1 cellular context compared by ENCODE assay signal in the genomic region with DNA sequence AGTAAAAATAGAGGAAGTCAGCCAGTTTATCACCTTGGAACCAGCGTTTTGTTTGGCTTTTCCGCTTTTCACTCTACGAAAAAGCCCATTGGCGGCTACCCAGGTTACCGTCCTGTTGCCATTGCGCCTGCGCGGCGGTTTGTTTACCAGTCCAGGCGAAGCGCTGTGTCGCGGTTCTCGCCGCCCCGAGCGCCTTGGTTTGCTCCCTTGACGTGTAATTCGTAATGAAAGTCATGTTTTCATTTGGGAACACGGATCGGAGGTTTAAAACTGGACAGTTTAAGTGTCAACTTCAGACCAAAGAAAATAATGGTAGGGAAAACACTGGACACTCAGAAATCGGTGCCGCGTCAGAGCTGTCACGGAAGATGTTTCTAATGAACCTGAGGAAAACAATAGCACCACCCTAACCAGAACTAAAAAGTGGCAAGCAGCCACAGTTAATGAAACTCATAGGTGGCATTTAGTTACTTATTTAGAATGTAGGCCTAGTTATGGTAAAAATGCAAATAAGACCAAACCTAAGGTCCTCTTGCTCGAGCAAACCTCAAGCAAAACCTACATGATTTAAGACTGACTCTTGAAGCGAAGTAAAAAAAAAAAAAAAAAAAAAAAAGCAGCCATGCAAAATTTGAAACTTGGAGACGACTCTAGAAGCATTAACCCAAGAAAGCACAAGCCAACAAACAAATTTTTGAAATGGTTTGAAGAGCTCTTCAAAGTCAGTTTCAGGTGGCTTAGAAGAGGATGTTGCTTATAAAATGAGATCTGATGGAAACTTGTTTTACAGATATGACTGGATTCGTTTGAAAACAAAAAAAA.
TF ChIP-seq lines count a peak whose summit lies in the region.

No MANE protein-coding gene starts in this region.

TF ChIP-seq in HEK293, 187 proteins besides CTCF, POLR2A, EP300 and RAD21 (continued from another document):
- TF ChIP-seq, protein P1, sequence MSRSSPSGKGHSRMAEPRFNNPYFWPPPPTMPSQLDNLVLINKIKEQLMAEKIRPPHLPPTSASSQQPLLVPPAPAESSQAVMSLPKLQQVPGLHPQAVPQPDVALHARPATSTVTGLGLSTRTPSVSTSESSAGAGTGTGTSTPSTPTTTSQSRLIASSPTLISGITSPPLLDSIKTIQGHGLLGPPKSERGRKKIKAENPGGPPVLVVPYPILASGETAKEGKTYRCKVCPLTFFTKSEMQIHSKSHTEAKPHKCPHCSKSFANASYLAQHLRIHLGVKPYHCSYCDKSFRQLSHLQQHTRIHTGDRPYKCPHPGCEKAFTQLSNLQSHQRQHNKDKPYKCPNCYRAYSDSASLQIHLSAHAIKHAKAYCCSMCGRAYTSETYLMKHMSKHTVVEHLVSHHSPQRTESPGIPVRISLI (tag by site-specific recombination; IDR thresholded peaks at IDR 0.05): peak; percentile 92; the same call in 1 of the 2 replicates
- TF ChIP-seq ZNF214 (tag by site-specific recombination; IDR thresholded peaks at IDR 0.05; ENCODE audit: borderline replicate concordance): no peak
- TF ChIP-seq, protein P2, sequence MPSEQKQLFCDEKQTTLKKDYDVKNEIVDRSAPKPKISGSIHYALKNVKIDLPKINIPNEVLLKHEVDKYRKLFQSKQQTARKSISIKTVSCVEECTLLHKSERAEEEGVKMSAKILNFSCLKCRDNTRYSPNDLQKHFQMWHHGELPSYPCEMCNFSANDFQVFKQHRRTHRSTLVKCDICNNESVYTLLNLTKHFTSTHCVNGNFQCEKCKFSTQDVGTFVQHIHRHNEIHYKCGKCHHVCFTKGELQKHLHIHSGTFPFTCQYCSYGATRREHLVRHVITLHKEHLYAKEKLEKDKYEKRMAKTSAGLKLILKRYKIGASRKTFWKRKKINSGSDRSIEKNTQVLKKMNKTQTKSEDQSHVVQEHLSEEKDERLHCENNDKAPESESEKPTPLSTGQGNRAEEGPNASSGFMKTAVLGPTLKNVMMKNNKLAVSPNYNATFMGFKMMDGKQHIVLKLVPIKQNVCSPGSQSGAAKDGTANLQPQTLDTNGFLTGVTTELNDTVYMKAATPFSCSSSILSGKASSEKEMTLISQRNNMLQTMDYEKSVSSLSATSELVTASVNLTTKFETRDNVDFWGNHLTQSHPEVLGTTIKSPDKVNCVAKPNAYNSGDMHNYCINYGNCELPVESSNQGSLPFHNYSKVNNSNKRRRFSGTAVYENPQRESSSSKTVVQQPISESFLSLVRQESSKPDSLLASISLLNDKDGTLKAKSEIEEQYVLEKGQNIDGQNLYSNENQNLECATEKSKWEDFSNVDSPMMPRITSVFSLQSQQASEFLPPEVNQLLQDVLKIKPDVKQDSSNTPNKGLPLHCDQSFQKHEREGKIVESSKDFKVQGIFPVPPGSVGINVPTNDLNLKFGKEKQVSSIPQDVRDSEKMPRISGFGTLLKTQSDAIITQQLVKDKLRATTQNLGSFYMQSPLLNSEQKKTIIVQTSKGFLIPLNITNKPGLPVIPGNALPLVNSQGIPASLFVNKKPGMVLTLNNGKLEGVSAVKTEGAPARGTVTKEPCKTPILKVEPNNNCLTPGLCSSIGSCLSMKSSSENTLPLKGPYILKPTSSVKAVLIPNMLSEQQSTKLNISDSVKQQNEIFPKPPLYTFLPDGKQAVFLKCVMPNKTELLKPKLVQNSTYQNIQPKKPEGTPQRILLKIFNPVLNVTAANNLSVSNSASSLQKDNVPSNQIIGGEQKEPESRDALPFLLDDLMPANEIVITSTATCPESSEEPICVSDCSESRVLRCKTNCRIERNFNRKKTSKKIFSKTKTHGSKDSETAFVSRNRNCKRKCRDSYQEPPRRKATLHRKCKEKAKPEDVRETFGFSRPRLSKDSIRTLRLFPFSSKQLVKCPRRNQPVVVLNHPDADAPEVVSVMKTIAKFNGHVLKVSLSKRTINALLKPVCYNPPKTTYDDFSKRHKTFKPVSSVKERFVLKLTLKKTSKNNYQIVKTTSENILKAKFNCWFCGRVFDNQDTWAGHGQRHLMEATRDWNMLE (tag by site-specific recombination; conservative IDR thresholded peaks at IDR 0.05; ENCODE audit: low read depth): no peak
- TF ChIP-seq ZNF184 (tag by site-specific recombination; IDR thresholded peaks at IDR 0.05): no peak
- TF ChIP-seq, protein P3, sequence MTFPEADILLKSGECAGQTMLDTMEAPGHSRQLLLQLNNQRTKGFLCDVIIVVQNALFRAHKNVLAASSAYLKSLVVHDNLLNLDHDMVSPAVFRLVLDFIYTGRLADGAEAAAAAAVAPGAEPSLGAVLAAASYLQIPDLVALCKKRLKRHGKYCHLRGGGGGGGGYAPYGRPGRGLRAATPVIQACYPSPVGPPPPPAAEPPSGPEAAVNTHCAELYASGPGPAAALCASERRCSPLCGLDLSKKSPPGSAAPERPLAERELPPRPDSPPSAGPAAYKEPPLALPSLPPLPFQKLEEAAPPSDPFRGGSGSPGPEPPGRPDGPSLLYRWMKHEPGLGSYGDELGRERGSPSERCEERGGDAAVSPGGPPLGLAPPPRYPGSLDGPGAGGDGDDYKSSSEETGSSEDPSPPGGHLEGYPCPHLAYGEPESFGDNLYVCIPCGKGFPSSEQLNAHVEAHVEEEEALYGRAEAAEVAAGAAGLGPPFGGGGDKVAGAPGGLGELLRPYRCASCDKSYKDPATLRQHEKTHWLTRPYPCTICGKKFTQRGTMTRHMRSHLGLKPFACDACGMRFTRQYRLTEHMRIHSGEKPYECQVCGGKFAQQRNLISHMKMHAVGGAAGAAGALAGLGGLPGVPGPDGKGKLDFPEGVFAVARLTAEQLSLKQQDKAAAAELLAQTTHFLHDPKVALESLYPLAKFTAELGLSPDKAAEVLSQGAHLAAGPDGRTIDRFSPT (tag by site-specific recombination; IDR thresholded peaks at IDR 0.05): no peak
- no peak for TF ChIP-seq SP2 (tag by site-specific recombination; IDR thresholded peaks at IDR 0.05)
- peak; percentile 19; the same call in 1 of the 2 replicates for TF ChIP-seq ZNF660 (tag by site-specific recombination; IDR thresholded peaks at IDR 0.05)
- TF ChIP-seq ZNF366 (tag by site-specific recombination; conservative IDR thresholded peaks at IDR 0.05): no peak
- TF ChIP-seq ZNF404 (tag by site-specific recombination; IDR thresholded peaks at IDR 0.05): no peak
TF ChIP-seq in HEK293: peak in this region for 11.
